Comparison of ENCODE assay signal across 8 cellular contexts in the genomic region with DNA sequence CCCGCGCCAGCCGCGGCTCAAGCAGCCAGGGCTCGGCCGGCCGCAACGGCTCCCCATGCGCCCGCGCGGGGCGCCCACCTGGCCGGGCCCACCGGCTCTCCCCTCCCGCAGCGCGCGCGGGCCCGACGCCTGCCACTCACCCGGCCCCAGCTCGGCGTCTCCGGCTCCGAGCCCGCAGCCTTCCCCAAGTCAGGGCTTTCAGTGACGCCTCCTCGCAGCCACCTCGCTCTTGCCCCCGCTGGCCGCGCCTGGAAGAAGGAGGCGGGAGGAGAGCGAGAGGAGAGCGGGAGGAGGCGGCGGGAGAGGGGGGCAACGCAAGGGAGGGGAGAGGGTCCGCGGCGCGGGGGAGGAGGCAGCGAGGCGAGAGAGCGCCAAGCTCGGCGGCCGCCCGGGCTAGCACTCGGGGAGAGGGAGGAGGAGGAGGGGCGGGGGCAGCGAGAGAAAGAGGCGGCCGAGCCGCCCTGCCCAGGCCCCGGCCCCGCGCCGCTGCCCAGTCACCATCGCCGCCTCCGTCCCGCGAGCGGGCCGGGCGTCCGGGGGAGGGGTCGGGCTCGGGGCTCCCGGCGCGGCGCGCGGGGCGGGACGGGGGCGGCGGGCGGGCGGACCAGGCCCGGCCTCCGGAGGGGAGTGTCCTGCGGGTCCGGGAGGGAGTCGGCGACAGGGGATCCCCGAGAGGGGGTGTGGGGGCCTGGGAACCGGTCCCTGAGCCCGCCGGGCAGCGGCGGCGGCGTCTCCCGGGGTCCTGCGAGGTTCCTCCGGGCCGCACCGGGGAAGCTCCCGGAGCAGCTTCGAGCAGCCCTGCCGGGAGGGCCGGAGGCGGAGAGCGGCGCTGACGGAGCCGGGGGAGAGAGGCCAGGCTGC. TPM values are rescaled to one million over a fixed set of nuclear protein-coding genes. Genes with fewer than 3 reads are reported as not detected.
DNase-seq lines count a peak whose midpoint lies in the region; ATAC-seq, FAIRE-seq and TF ChIP-seq lines count a peak whose summit lies in the region.

A gene with protein sequence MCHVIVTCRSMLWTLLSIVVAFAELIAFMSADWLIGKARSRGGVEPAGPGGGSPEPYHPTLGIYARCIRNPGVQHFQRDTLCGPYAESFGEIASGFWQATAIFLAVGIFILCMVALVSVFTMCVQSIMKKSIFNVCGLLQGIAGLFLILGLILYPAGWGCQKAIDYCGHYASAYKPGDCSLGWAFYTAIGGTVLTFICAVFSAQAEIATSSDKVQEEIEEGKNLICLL (minus strand): TSS at position 414 of the 861 bp plus-strand sequence. CDS start 138,559 bp downstream, outside the sequence.

- peaks cover 0 to 2% (median 0%) of the 10 kb centered on the region in 5 donors for H3K9me3 Mint-ChIP-seq in CD8-positive, alpha-beta memory T cell

- FAIRE-seq in GM19239 (lab: Jason Lieb, UNC): no peak

- peak; percentile 65 for ATAC-seq in HG03354 (IDR thresholded peaks at IDR 0.05; ENCODE audit: poor library complexity, severe bottlenecking, unreplicated experiment)
- peak; percentile 83 for ATAC-seq in body of pancreas
- ATAC-seq in GM18858 (IDR thresholded peaks at IDR 0.05; ENCODE audit: unreplicated experiment): no peak

- H3K36me3 Mint-ChIP-seq in CD8-positive, alpha-beta memory T cell: peaks cover 0 to 6% (median 0%) of the 10 kb centered on the region in 3 donors

- POLR2A ChIA-PET in CD8-positive, alpha-beta memory T cell (lab: Charles Lee): no interaction called here

- H3K4me3 Mint-ChIP-seq in CD8-positive, alpha-beta memory T cell: peak within 1 kb of the TSS; percentile 70 to 88 (median 77)

- no peak within 1 kb of the TSS for H3K27ac ChIP-seq in CD8-positive, alpha-beta memory T cell (ENCODE audit: low read depth, low read length)
- H3K27ac ChIP-seq in body of pancreas: peak within 1 kb of the TSS; percentile 92 to 97 (median 96)

- peak within 1 kb of the TSS in 1 of 8 donors; percentile 54 for H3K27ac Mint-ChIP-seq in CD8-positive, alpha-beta memory T cell

- peak within 1 kb of the TSS; percentile 8 for H3K4me3 ChIP-seq in CD8-positive, alpha-beta memory T cell (ENCODE audit: low read length)
- H3K4me3 ChIP-seq in body of pancreas: peak within 1 kb of the TSS; percentile 69 to 84

- TF ChIP-seq POLR2A in body of pancreas (IDR thresholded peaks at IDR 0.05): peak; percentile 43 to 76 (median 68)

- peaks cover 10 to 13% (median 11%) of the 10 kb centered on the region in 3 donors for H3K4me1 Mint-ChIP-seq in CD8-positive, alpha-beta memory T cell

- H3K36me3 ChIP-seq in CD8-positive, alpha-beta memory T cell (ENCODE audit: insufficient read depth, low read length): no peaks in the 10 kb centered on the region
- no peaks in the 10 kb centered on the region for H3K36me3 ChIP-seq in body of pancreas (replicated peaks in 1 of 2; ENCODE audit: insufficient read depth in 1 of 2, low read depth in 2 of 2)

- intact Hi-C loops in body of pancreas (cut with DNase I): no loop called here

- no peak for TF ChIP-seq CTCF in body of pancreas (IDR thresholded peaks at IDR 0.05)

- H3K27me3 ChIP-seq in CD8-positive, alpha-beta memory T cell (ENCODE audit: insufficient read depth, low read length, poor library complexity, severe bottlenecking): peaks cover 23% of the 10 kb centered on the region
- H3K27me3 ChIP-seq in body of pancreas: no peaks in the 10 kb centered on the region

- H3K27me3 Mint-ChIP-seq in CD8-positive, alpha-beta memory T cell: peaks cover 44 to 64% of the 10 kb centered on the region in 2 donors

- 0% methylated on average over 3 to 72 of the region's 112 CpGs for WGBS in body of pancreas, 2 donors

- H3K9me3 ChIP-seq in CD8-positive, alpha-beta memory T cell (ENCODE audit: low read length): no peaks in the 10 kb centered on the region
- H3K9me3 ChIP-seq in body of pancreas: no peaks in the 10 kb centered on the region

- peaks cover 9% of the 10 kb centered on the region for H3K4me1 ChIP-seq in CD8-positive, alpha-beta memory T cell (ENCODE audit: insufficient read depth, low read length)
- peaks cover 19% of the 10 kb centered on the region for H3K4me1 ChIP-seq in body of pancreas

- CTCF ChIA-PET in CD8-positive, alpha-beta memory T cell (lab: Charles Lee): no interaction called here

- DNase-seq in CD8-positive, alpha-beta memory T cell: no peak
- DNase-seq in GM19239 (ENCODE audit: insufficient read length, low spot score) (peak; percentile 75), RKO (ENCODE audit: low spot score) (peak; percentile 51), body of pancreas (peak; percentile 77 to 87 (median 80)), hippocampal formation (lab: John Stamatoyannopoulos, UW) (peak; percentile 51 to 69), pulmonary artery endothelial cell (ENCODE audit: low read depth, low spot score) (peak; percentile 47)

RNA-seq across cellular contexts. Expression of the gene that starts here (rescaled TPM):
- total RNA-seq in CD8-positive, alpha-beta memory T cell: 1 to 10 TPM in 1 of 2 experiments, under 1 TPM in 1; 0.84 to 1.2 TPM
- polyA plus RNA-seq in CD8-positive, alpha-beta memory T cell: 0.20 TPM
- total RNA-seq in body of pancreas: 10 to 100 TPM; 15.5 to 18.7 TPM
- 40.0 and 56.3 TPM in 2 replicates for total RNA-seq in pulmonary artery endothelial cell

Comparison
In these comparisons a context has a peak if more than half of its experiments do, and no peak if none do; other contexts are left out.
1. RNA of the gene that starts here (total RNA-seq): 40.0 to 56.3 TPM in pulmonary artery endothelial cell and 15.5 to 18.7 TPM in body of pancreas; 0.84 to 1.2 TPM in CD8-positive, alpha-beta memory T cell; every median in the first group is over 4 times any median in the second.
2. DNase-seq: peak in GM19239 (single experiment), RKO (single experiment), body of pancreas (4 of 4), hippocampal formation (2 of 2) and pulmonary artery endothelial cell (single experiment); none in CD8-positive, alpha-beta memory T cell (0 of 5).